Comparison of ENCODE assay signal across 7 cellular contexts in genomic region chr14:75063491-75064204, GRCh38. TPM values are rescaled to one million over a fixed set of nuclear protein-coding genes. Genes with fewer than 3 reads are reported as not detected.
A peak's percentile ranks its signal among the peaks of the same experiment; 100 is the strongest.
DNase-seq lines count a peak whose midpoint lies in the region; ATAC-seq and TF ChIP-seq lines count a peak whose summit lies in the region.

Gene ACYP1, minus strand, starts transcription at chr14:75064024. Its CDS starts 471 bp downstream, at chr14:75063553.

- DNase-seq in NCI-H2081 treated with DMSO at 0.1 percent for 48 hours (lab: John Stamatoyannopoulos, UW): peak; percentile 80
- DNase-seq in T1000 (lab: John Stamatoyannopoulos, UW): peak; percentile 90
- peak; percentile 89 for DNase-seq in astrocyte of the spinal cord (ENCODE audit: low read depth, low spot score)
- DNase-seq in hepatocyte (ENCODE audit: low spot score): peak; percentile 91
- peak; percentile 96 for DNase-seq in sciatic nerve (ENCODE audit: low spot score)

- peak within 1 kb of the TSS; percentile 83 for H3K4me2 ChIP-seq in hepatocyte

- H3K4me1 ChIP-seq in hepatocyte (ENCODE audit: insufficient read depth): peaks cover 16% of the 10 kb centered on the region

- H3K9me2 ChIP-seq in hepatocyte (replicated peaks; ENCODE audit: insufficient read depth): no peaks in the 10 kb centered on the region

- no peaks in the 10 kb centered on the region for H3K27me3 ChIP-seq in hepatocyte

- H4K20me1 ChIP-seq in hepatocyte (ENCODE audit: insufficient read depth, poor library complexity, severe bottlenecking): no peaks in the 10 kb centered on the region

- ATAC-seq in GM18519 (IDR thresholded peaks at IDR 0.05; ENCODE audit: low FRiP score, unreplicated experiment) (peak; percentile 92), HG03045 (IDR thresholded peaks at IDR 0.05; ENCODE audit: unreplicated experiment) (peak; percentile 96), sciatic nerve (peak; percentile 98)

- under 1% methylated on average over 34 of the region's 34 CpGs for WGBS in hepatocyte (ENCODE audit: low lambda C conversion rate, missing lambda C conversion rate)

- H2AFZ ChIP-seq in hepatocyte: peak within 1 kb of the TSS; percentile 73

- intact Hi-C loops in sciatic nerve (cut with DNase I): no loop called here

- in situ Hi-C loops in astrocyte of the spinal cord (cut with HindIII; ENCODE audit: low sequenced_read_pairs): no loop called here

- no peaks in the 10 kb centered on the region for H3K9me3 ChIP-seq in hepatocyte (ENCODE audit: low read depth)

- peak within 1 kb of the TSS; percentile 28 for H3K27ac ChIP-seq in hepatocyte

- peak within 1 kb of the TSS; percentile 75 for H3K4me3 ChIP-seq in astrocyte of the spinal cord (ENCODE audit: low read depth, low read length)
- peak within 1 kb of the TSS; percentile 65 for H3K4me3 ChIP-seq in hepatocyte

- TF ChIP-seq CTCF in astrocyte of the spinal cord (IDR thresholded peaks at IDR 0.05; ENCODE audit: low read depth, low read length) (no peak), hepatocyte (IDR thresholded peaks at IDR 0.05; ENCODE audit: poor library complexity) (no peak)

- H3K79me2 ChIP-seq in hepatocyte: peaks cover 24% of the 10 kb centered on the region

- no peaks in the 10 kb centered on the region for H3K36me3 ChIP-seq in hepatocyte (replicated peaks; ENCODE audit: insufficient read depth, low read depth)

RNA-seq across cellular contexts. Expression of gene ACYP1, which starts in this region (rescaled TPM):
- total RNA-seq in hepatocyte (7.1 and 9.5 TPM in 2 replicates), sciatic nerve (14.0 TPM)
- 13.5 and 19.5 TPM in 2 replicates for polyA plus RNA-seq in hepatocyte

Comparison
In these comparisons a context has a peak if more than half of its experiments do, and no peak if none do; other contexts are left out.
1. Peak in every context shown above with its lines: DNase-seq, ATAC-seq, H3K4me3 ChIP-seq and H3K27ac ChIP-seq.